Comparison of ENCODE assay signal across 18 cellular contexts in the genomic region with DNA sequence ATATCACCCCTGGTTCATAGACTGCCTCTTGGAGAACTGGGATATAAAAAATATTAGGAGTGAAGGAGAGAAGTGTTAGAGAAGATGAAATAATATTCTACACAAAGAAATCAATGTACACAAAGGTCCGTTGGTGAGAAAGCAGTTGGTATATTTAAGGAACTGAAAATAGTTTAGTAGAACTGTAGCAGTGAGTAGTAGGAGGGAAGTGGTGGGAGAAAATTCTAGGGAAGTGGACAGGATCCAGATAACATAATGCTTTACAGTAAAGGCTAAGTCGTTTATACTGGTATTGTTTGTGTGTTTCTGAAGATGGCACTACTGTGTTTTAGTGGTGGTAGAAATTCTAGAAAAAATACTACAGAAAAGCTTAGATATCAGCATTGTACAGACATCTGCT.
A peak's percentile ranks its signal among the peaks of the same experiment; 100 is the strongest.
DNase-seq lines count a peak whose midpoint lies in the region; ATAC-seq and TF ChIP-seq lines count a peak whose summit lies in the region.
"Had no signal": no experiment of that assay in that cellular context is flagged by ENCODE, and none has a peak within 500 bp of the region (broad histone marks: within the 10 kb centered on the region; RNA-seq: fewer than 3 reads in every experiment).

No MANE protein-coding gene starts in this region.

- no peaks in the 10 kb centered on the region for H3K27me3 Mint-ChIP-seq in Calu3 (ENCODE audit: unreplicated experiment)

- CTCF ChIA-PET in HEK293T (lab: Yijun Ruan, JAX), result no interaction called here
- CTCF ChIA-PET in Calu3 (lab: Charles Lee), result no interaction called here

- H3K36me3 Mint-ChIP-seq in Calu3 (ENCODE audit: insufficient read depth, unreplicated experiment), result no peaks in the 10 kb centered on the region

- H3K4me1 Mint-ChIP-seq in Calu3 (ENCODE audit: low read depth, unreplicated experiment), result no peaks in the 10 kb centered on the region
- H3K4me1 Mint-ChIP-seq: CD8-positive, alpha-beta memory T cell had no signal

- peak; percentile 88 for DNase-seq in MV-4-11 (lab: John Stamatoyannopoulos, UW)
- peak; percentile 58 for DNase-seq in OCI-M1 (lab: John Stamatoyannopoulos, UW)
- DNase-seq in medulla oblongata (ENCODE audit: extremely low spot score), result peak; percentile 25
- DNase-seq in HEK293T (ENCODE audit: extremely low spot score), result no peak
- DNase-seq in Calu3, result no peak
- no peak for DNase-seq in 8988T
- no peak for DNase-seq in middle frontal gyrus (ENCODE audit: extremely low spot score, low spot score)
- DNase-seq: CD8-positive, alpha-beta memory T cell; GM23248; NCI-H187; NCI-H2227 treated with DMSO at 0.1 percent for 48 hours; NCI-H510A treated with DMSO at 0.1 percent for 48 hours; PC-3; RPMI8226; SJCRH30; SW 1271; T-helper 2 cell had no signal

- TF ChIP-seq CTCF in Calu3 (IDR thresholded peaks at IDR 0.05; ENCODE audit: unreplicated experiment), result no peak

- POLR2A ChIA-PET in HEK293T (lab: Yijun Ruan, JAX), result no interaction called here

- no TSS peak for BruUV-seq in Calu3 (replicated peaks; lab: Mats Ljungman, UMichigan)

- no peak overlapping the region for H3K27ac Mint-ChIP-seq in Calu3 (ENCODE audit: unreplicated experiment)
- H3K27ac Mint-ChIP-seq: CD8-positive, alpha-beta memory T cell had no signal

- no peaks in the 10 kb centered on the region for H3K9me3 Mint-ChIP-seq in Calu3 (ENCODE audit: low read depth, unreplicated experiment)

- peak; percentile 34 for ATAC-seq in HG03565 (IDR thresholded peaks at IDR 0.05; ENCODE audit: unreplicated experiment)
- ATAC-seq: PC-3 had no signal

- intact Hi-C loops in Calu3 (cut with micrococcal nuclease; ENCODE audit: unreplicated experiment), result no loop called here

- no peak overlapping the region for H3K4me3 Mint-ChIP-seq in Calu3 (ENCODE audit: low read depth, unreplicated experiment)
- H3K4me3 Mint-ChIP-seq: CD8-positive, alpha-beta memory T cell had no signal

TF ChIP-seq in HEK293T, 16 proteins besides CTCF, POLR2A, EP300 and RAD21:
- TF ChIP-seq L3MBTL2 (conservative IDR thresholded peaks at IDR 0.05), result no peak
- no peak for TF ChIP-seq FOXA1 (IDR thresholded peaks at IDR 0.05)
- TF ChIP-seq ELF4 (IDR thresholded peaks at IDR 0.05), result no peak
- TF ChIP-seq LEF1 (IDR thresholded peaks at IDR 0.05; ENCODE audit: borderline replicate concordance), result no peak

Comparison
In these comparisons a context has a peak if more than half of its experiments do, and no peak if none do; other contexts are left out.
1. DNase-seq: peak in MV-4-11 (single experiment), OCI-M1 (single experiment) and medulla oblongata (single experiment); none in HEK293T (single experiment), Calu3 (single experiment), 8988T (single experiment) and middle frontal gyrus (single experiment).